Comparison of ENCODE assay signal across 15 cellular contexts in the genomic region with DNA sequence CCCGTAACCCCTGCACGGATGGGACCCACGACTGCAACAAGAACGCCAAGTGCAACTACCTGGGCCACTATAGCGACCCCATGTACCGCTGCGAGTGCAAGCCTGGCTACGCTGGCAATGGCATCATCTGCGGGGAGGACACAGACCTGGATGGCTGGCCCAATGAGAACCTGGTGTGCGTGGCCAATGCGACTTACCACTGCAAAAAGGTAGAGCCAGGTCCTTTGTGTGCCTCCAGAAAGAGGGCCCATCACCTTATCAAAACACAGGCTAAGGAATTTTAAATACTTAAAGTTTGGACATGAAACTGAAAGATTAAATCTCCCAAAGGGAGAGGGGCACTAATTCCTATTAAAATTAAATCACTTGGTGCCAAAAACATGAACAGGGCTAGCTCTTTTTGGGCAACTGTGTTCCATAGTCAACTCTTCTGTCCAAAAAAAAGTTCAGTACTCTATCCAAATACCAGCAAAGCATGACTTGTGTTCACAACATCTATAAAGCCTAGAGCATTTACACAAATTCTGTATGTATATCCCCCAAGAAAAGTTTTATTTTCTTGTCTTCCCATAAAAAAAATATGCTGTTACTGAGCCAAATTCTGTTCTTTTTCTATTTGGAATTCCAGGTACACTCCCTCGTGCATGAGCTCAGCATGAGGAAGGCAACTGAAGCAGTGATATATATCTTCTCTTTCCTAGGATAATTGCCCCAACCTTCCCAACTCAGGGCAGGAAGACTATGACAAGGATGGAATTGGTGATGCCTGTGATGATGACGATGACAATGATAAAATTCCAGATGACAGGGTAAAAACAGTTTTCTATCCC. TPM values are rescaled to one million over a fixed set of nuclear protein-coding genes. Genes with fewer than 3 reads are reported as not detected.
DNase-seq lines count a peak whose midpoint lies in the region; ATAC-seq and TF ChIP-seq lines count a peak whose summit lies in the region.
"Had no signal": no experiment of that assay in that cellular context is flagged by ENCODE, and none has a peak within 500 bp of the region (broad histone marks: within the 10 kb centered on the region; RNA-seq: fewer than 3 reads in every experiment).

No MANE protein-coding gene starts in this region.

- no peak for ATAC-seq in gastroesophageal sphincter
- ATAC-seq in left lobe of liver, result no peak
- ATAC-seq: activated naive CD4-positive, alpha-beta T cell treated with anti-CD3 and anti-CD28 coated beads, Interleukin-2, amount 50 U/mL, for 72 hours; Panc1 had no signal

- H2AFZ ChIP-seq in smooth muscle cell (ENCODE audit: low read depth), result no peak overlapping the region

- H4K20me1 ChIP-seq in smooth muscle cell (ENCODE audit: low read depth), result peaks cover 100% of the 10 kb centered on the region

- no peaks in the 10 kb centered on the region for H3K27me3 ChIP-seq in gastroesophageal sphincter
- no peaks in the 10 kb centered on the region for H3K27me3 ChIP-seq in smooth muscle cell (ENCODE audit: low read depth)

- H3K9ac ChIP-seq in smooth muscle cell (ENCODE audit: low read depth), result no peak overlapping the region

- H3K36me3 ChIP-seq in gastroesophageal sphincter, result peaks cover 0 to 100% of the 10 kb centered on the region in 2 donors
- H3K36me3 ChIP-seq in smooth muscle cell (ENCODE audit: low read depth), result peaks cover 82% of the 10 kb centered on the region
- H3K36me3 ChIP-seq: WERI-Rb-1 had no signal

- H3K9me3 ChIP-seq in gastroesophageal sphincter, result no peaks in the 10 kb centered on the region
- H3K9me3 ChIP-seq in smooth muscle cell (replicated peaks; ENCODE audit: low read depth), result no peaks in the 10 kb centered on the region
- H3K9me3 ChIP-seq: thoracic aorta had no signal

- H3F3A ChIP-seq in smooth muscle cell (ENCODE audit: low read depth), result peaks cover 82% of the 10 kb centered on the region

- peaks cover 3% of the 10 kb centered on the region for H3K79me2 ChIP-seq in smooth muscle cell (ENCODE audit: low read depth)

- no peak overlapping the region for H3K4me3 ChIP-seq in gastroesophageal sphincter
- no peak overlapping the region for H3K4me3 ChIP-seq in smooth muscle cell
- H3K4me3 ChIP-seq: thoracic aorta had no signal

- peak overlapping the region in 3 of 4 donors; percentile 45 to 98 (median 95) for H3K27ac ChIP-seq in gastroesophageal sphincter
- H3K27ac ChIP-seq in smooth muscle cell (ENCODE audit: low read depth), result peak overlapping the region; percentile 44
- H3K27ac ChIP-seq: C4-2B, thoracic aorta, WERI-Rb-1 had no signal

- no peak for TF ChIP-seq CTCF in gastroesophageal sphincter (IDR thresholded peaks at IDR 0.05)
- no peak for TF ChIP-seq CTCF in smooth muscle cell (IDR thresholded peaks at IDR 0.05; ENCODE audit: borderline replicate concordance, insufficient read depth, poor library complexity, severe bottlenecking)

- TF ChIP-seq POLR2A in gastroesophageal sphincter (IDR thresholded peaks at IDR 0.05), result no peak

- no peak for TF ChIP-seq EP300 in gastroesophageal sphincter (IDR thresholded peaks at IDR 0.05)

- DNase-seq in GM04503 (ENCODE audit: low read depth), result peak; percentile 35
- peak; percentile 37 for DNase-seq in astrocyte of the hippocampus (ENCODE audit: low read depth, low spot score)
- DNase-seq in smooth muscle cell (lab: John Stamatoyannopoulos, UW; ENCODE audit: unreplicated experiment), result no peak
- no peak for DNase-seq in iPS-NIHi11 (ENCODE audit: low spot score)
- no peak for DNase-seq in left lobe of liver (ENCODE audit: low spot score)
- DNase-seq in stimulated activated CD4-positive, alpha-beta T cell treated with anti-CD3 and anti-CD28 coated beads, Interleukin-12 subunit alpha, Interleukin-12 subunit beta, amount 100 ng/mL, for 4 hours, result no peak
- DNase-seq: activated CD4-positive, alpha-beta memory T cell treated with anti-CD3 and anti-CD28 coated beads for 36 hours; activated T-cell treated with anti-CD3 and anti-CD28 coated beads, Interleukin-2, amount 50 U/mL, for 24 hours; DMS153; WERI-Rb-1 had no signal

- no peak overlapping the region for H3K4me2 ChIP-seq in smooth muscle cell

- H3K4me1 ChIP-seq in gastroesophageal sphincter (peaks cover 7 to 87% (median 35%) of the 10 kb centered on the region in 3 donors), smooth muscle cell (ENCODE audit: low read depth) (no peaks in the 10 kb centered on the region)

- 75 to 90% methylated on average over 2 to 4 of the region's 13 CpGs for WGBS in gastroesophageal sphincter (ENCODE audit: low coverage in 1 of 2), 2 donors
- 97% methylated on average over 13 of the region's 13 CpGs for WGBS in smooth muscle cell (ENCODE audit: low lambda C conversion rate)

RNA-seq across cellular contexts. Expression of a gene that starts 9.2 kb away (rescaled TPM):
- total RNA-seq in gastroesophageal sphincter (1,000 to 10,000 TPM in 1 of 4 donors, 100 to 1,000 TPM in 3; 183 to 1,645 (median 277) TPM), smooth muscle cell (648 and 662 TPM in 2 replicates), left lobe of liver (20.1 TPM)
- polyA plus RNA-seq in smooth muscle cell, result 203 and 264 TPM in 2 replicates

Comparison
In these comparisons a context has a peak if more than half of its experiments do, and no peak if none do; other contexts are left out.
1. DNase-seq: peak in GM04503 (single experiment) and astrocyte of the hippocampus (single experiment); none in smooth muscle cell (single experiment), iPS-NIHi11 (single experiment), left lobe of liver (single experiment) and stimulated activated CD4-positive, alpha-beta T cell treated with anti-CD3 and anti-CD28 coated beads, Interleukin-12 subunit alpha, Interleukin-12 subunit beta, amount 100 ng/mL, for 4 hours (single experiment).